In genomic region chr20:46456255-46457028, GRCh38 we compare ENCODE assay signal across 2 cellular contexts.
TF ChIP-seq lines count a peak whose summit lies in the region.

No MANE protein-coding gene starts in this region.

TF ChIP-seq in HCT116, 20 proteins besides CTCF, POLR2A, EP300 and RAD21:
- TF ChIP-seq REST (IDR thresholded peaks at IDR 0.05; ENCODE audit: low read depth) (no peak), ZNF274 (IDR thresholded peaks at IDR 0.05; ENCODE audit: low read depth, low read length) (peak; percentile 79)
TF ChIP-seq in HCT116: peak in this region for 1.

TF ChIP-seq in H1, 55 proteins besides CTCF, POLR2A, EP300 and RAD21:
- no peak for TF ChIP-seq KDM1A (IDR thresholded peaks at IDR 0.05; ENCODE audit: borderline replicate concordance, low read length)
- TF ChIP-seq ZNF274 (IDR thresholded peaks at IDR 0.05; ENCODE audit: borderline replicate concordance, extremely low read depth, low read length), result peak; percentile 88
- TF ChIP-seq ASH2L (IDR thresholded peaks at IDR 0.05; ENCODE audit: low read length), result no peak
- TF ChIP-seq POLR2AphosphoS5 (IDR thresholded peaks at IDR 0.05; ENCODE audit: low read depth, low read length), result no peak
- TF ChIP-seq TEAD4 (IDR thresholded peaks at IDR 0.05; ENCODE audit: low read depth, low read length), result no peak
- no peak for TF ChIP-seq EZH2 (IDR thresholded peaks at IDR 0.05; ENCODE audit: low read depth, low read length, severe bottlenecking)
- no peak for TF ChIP-seq GTF2F1 (IDR thresholded peaks at IDR 0.05; ENCODE audit: borderline replicate concordance, low read depth, low read length)
